9 cellular contexts compared by ENCODE assay signal in genomic region chr2:226873051-226873620, GRCh38. TPM values are rescaled to one million over a fixed set of nuclear protein-coding genes. Genes with fewer than 3 reads are reported as not detected.
A peak's percentile ranks its signal among the peaks of the same experiment; 100 is the strongest.
DNase-seq lines count a peak whose midpoint lies in the region; ATAC-seq lines count a peak whose summit lies in the region.
"Had no signal": no experiment of that assay in that cellular context is flagged by ENCODE, and none has a peak within 500 bp of the region (broad histone marks: within the 10 kb centered on the region; RNA-seq: fewer than 3 reads in every experiment).

No MANE protein-coding gene starts in this region.

- peak; percentile 6 for DNase-seq in astrocyte of the hippocampus (ENCODE audit: low read depth, low spot score)
- no peak for DNase-seq in Right ventricle myocardium inferior (ENCODE audit: missing footprints)
- no peak for DNase-seq in NCI-H146 (lab: John Stamatoyannopoulos, UW)
- DNase-seq in HPDE6-E6E7 (ENCODE audit: extremely low spot score) = no peak
- no peak for DNase-seq in sciatic nerve (ENCODE audit: low spot score)
- DNase-seq: NCI-H2029 had no signal

- peak; percentile 73 for ATAC-seq in GM18502 (IDR thresholded peaks at IDR 0.05; ENCODE audit: poor library complexity, unreplicated experiment)
- ATAC-seq in GM21528 (IDR thresholded peaks at IDR 0.05; ENCODE audit: low FRiP score, unreplicated experiment) = peak; percentile 75
- ATAC-seq in HG03558 (IDR thresholded peaks at IDR 0.05; ENCODE audit: extremely low read depth, unreplicated experiment) = peak; percentile 38
- ATAC-seq in Right ventricle myocardium inferior = no peak
- ATAC-seq in sciatic nerve = no peak

- intact Hi-C loops in Right ventricle myocardium inferior (cut with DNase I) = no loop called here
- intact Hi-C loops in sciatic nerve (cut with DNase I) = no loop called here

RNA-seq across cellular contexts. Expression of gene RHBDD1, which starts 37.3 kb away (rescaled TPM):
- total RNA-seq in Right ventricle myocardium inferior = 30.5 TPM
- total RNA-seq in sciatic nerve = 66.0 TPM

Comparison
In these comparisons a context has a peak if more than half of its experiments do, and no peak if none do; other contexts are left out.
1. ATAC-seq: peak in GM18502 (single experiment), GM21528 (single experiment) and HG03558 (single experiment); none in Right ventricle myocardium inferior (single experiment) and sciatic nerve (single experiment).